In the genomic region with DNA sequence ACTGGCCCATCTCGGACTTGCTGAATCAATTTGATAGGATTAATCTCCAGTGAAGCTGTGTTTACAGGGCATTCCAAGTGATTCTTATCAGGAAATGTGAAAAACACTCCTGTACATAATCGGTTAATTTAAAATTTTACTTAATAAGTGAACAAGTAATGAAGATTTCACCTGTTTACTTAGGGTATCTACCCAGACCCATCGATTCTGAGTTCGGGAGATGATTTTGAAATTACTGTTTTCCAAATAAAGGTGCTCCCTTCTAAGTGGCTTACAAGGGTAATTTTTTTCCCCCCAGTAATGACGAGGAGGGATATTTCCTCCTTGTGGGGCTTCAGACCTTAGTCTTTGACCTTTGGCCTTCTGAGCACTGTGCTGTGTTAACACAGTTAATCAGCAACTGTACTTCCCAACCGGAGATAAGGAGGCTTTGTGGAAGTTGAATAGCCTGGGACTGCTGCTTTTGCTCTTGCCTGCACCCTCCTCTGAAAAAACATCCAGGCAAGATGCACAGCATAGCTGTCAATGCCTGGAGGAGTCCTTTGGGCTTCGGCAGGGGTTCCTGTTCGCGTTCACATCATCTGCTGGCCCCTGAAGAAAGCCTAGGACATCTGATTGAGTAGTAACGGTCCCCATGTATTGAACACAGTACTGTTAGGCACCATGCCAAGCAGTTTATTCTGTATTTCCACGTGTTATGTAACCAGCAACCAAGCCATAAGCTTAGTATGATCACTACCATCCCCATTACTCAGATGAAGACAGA, we compare ENCODE assay signal across 1 cellular context.
A peak's percentile ranks its signal among the peaks of the same experiment; 100 is the strongest.
TF ChIP-seq lines count a peak whose summit lies in the region.

No MANE protein-coding gene starts in this region.

TF ChIP-seq in HepG2, 621 proteins besides CTCF, POLR2A, EP300 and RAD21 (continued from another document and continues in another):
- TF ChIP-seq ZNF501 (CRISPR knock-in tag; IDR thresholded peaks at IDR 0.05) (0 out of 2 replicates have a peak, but pooled peaks have one; percentile 18), NPAS2 (CRISPR knock-in tag; IDR thresholded peaks at IDR 0.05; ENCODE audit: borderline replicate concordance) (no peak), ETV6 (CRISPR knock-in tag; conservative IDR thresholded peaks at IDR 0.05) (no peak), ZNF788 (CRISPR knock-in tag; IDR thresholded peaks at IDR 0.05; ENCODE audit: borderline replicate concordance) (peak; percentile 82; the same call in 1 of the 2 replicates), RBM22 (optimal IDR thresholded peaks at IDR 0.05; ENCODE audit: low read length) (peak; percentile 88), ZNF263 (CRISPR knock-in tag; IDR thresholded peaks at IDR 0.05) (peak; percentile 81), PRMT3 (CRISPR knock-in tag; IDR thresholded peaks at IDR 0.05; ENCODE audit: borderline replicate concordance, low read depth) (no peak), TCF7 (IDR thresholded peaks at IDR 0.05; ENCODE audit: low read depth) (peak; percentile 29; the same call in 1 of the 2 replicates), SNRNP70 (IDR thresholded peaks at IDR 0.05; ENCODE audit: low read depth, low read length) (no peak), GABPA (IDR thresholded peaks at IDR 0.05; ENCODE audit: low read depth, low read length) (no peak), GABPA (CRISPR knock-in tag; IDR thresholded peaks at IDR 0.05; ENCODE audit: low read depth) (peak; percentile 23; the same call in 1 of the 2 replicates), NRL (CRISPR knock-in tag; IDR thresholded peaks at IDR 0.05; ENCODE audit: borderline replicate concordance) (no peak), ONECUT2 (CRISPR knock-in tag; IDR thresholded peaks at IDR 0.05) (no peak; the same call in 1 of the 2 replicates), SP5 (CRISPR knock-in tag; IDR thresholded peaks at IDR 0.05; ENCODE audit: borderline replicate concordance, low read depth) (0 out of 2 replicates have a peak, but pooled peaks have one; percentile 25), ZNF577 (CRISPR knock-in tag; IDR thresholded peaks at IDR 0.05; ENCODE audit: borderline replicate concordance, low read depth) (no peak), RCOR2 (CRISPR knock-in tag; IDR thresholded peaks at IDR 0.05) (peak; percentile 53; the same call in 1 of the 2 replicates), ZNF292 (CRISPR knock-in tag; IDR thresholded peaks at IDR 0.05; ENCODE audit: borderline replicate concordance, low read depth) (no peak), FLYWCH1 (CRISPR knock-in tag; IDR thresholded peaks at IDR 0.05) (no peak), ZNF264 (CRISPR knock-in tag; IDR thresholded peaks at IDR 0.05) (peak; percentile 61)
- TF ChIP-seq, protein P1, sequence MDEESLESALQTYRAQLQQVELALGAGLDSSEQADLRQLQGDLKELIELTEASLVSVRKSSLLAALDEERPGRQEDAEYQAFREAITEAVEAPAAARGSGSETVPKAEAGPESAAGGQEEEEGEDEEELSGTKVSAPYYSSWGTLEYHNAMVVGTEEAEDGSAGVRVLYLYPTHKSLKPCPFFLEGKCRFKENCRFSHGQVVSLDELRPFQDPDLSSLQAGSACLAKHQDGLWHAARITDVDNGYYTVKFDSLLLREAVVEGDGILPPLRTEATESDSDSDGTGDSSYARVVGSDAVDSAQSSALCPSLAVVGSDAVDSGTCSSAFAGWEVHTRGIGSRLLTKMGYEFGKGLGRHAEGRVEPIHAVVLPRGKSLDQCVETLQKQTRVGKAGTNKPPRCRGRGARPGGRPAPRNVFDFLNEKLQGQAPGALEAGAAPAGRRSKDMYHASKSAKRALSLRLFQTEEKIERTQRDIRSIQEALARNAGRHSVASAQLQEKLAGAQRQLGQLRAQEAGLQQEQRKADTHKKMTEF (CRISPR knock-in tag; IDR thresholded peaks at IDR 0.05), result peak; percentile 30; the same call in 1 of the 2 replicates
- TF ChIP-seq, protein P2, sequence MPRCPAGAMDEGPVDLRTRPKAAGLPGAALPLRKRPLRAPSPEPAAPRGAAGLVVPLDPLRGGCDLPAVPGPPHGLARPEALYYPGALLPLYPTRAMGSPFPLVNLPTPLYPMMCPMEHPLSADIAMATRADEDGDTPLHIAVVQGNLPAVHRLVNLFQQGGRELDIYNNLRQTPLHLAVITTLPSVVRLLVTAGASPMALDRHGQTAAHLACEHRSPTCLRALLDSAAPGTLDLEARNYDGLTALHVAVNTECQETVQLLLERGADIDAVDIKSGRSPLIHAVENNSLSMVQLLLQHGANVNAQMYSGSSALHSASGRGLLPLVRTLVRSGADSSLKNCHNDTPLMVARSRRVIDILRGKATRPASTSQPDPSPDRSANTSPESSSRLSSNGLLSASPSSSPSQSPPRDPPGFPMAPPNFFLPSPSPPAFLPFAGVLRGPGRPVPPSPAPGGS (CRISPR knock-in tag; IDR thresholded peaks at IDR 0.05), result no peak
- TF ChIP-seq, protein P3, sequence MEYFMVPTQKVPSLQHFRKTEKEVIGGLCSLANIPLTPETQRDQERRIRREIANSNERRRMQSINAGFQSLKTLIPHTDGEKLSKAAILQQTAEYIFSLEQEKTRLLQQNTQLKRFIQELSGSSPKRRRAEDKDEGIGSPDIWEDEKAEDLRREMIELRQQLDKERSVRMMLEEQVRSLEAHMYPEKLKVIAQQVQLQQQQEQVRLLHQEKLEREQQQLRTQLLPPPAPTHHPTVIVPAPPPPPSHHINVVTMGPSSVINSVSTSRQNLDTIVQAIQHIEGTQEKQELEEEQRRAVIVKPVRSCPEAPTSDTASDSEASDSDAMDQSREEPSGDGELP (IDR thresholded peaks at IDR 0.05; ENCODE audit: borderline replicate concordance, low read depth), result peak; percentile 51; the same call in 1 of the 2 replicates
- TF ChIP-seq, protein P4, sequence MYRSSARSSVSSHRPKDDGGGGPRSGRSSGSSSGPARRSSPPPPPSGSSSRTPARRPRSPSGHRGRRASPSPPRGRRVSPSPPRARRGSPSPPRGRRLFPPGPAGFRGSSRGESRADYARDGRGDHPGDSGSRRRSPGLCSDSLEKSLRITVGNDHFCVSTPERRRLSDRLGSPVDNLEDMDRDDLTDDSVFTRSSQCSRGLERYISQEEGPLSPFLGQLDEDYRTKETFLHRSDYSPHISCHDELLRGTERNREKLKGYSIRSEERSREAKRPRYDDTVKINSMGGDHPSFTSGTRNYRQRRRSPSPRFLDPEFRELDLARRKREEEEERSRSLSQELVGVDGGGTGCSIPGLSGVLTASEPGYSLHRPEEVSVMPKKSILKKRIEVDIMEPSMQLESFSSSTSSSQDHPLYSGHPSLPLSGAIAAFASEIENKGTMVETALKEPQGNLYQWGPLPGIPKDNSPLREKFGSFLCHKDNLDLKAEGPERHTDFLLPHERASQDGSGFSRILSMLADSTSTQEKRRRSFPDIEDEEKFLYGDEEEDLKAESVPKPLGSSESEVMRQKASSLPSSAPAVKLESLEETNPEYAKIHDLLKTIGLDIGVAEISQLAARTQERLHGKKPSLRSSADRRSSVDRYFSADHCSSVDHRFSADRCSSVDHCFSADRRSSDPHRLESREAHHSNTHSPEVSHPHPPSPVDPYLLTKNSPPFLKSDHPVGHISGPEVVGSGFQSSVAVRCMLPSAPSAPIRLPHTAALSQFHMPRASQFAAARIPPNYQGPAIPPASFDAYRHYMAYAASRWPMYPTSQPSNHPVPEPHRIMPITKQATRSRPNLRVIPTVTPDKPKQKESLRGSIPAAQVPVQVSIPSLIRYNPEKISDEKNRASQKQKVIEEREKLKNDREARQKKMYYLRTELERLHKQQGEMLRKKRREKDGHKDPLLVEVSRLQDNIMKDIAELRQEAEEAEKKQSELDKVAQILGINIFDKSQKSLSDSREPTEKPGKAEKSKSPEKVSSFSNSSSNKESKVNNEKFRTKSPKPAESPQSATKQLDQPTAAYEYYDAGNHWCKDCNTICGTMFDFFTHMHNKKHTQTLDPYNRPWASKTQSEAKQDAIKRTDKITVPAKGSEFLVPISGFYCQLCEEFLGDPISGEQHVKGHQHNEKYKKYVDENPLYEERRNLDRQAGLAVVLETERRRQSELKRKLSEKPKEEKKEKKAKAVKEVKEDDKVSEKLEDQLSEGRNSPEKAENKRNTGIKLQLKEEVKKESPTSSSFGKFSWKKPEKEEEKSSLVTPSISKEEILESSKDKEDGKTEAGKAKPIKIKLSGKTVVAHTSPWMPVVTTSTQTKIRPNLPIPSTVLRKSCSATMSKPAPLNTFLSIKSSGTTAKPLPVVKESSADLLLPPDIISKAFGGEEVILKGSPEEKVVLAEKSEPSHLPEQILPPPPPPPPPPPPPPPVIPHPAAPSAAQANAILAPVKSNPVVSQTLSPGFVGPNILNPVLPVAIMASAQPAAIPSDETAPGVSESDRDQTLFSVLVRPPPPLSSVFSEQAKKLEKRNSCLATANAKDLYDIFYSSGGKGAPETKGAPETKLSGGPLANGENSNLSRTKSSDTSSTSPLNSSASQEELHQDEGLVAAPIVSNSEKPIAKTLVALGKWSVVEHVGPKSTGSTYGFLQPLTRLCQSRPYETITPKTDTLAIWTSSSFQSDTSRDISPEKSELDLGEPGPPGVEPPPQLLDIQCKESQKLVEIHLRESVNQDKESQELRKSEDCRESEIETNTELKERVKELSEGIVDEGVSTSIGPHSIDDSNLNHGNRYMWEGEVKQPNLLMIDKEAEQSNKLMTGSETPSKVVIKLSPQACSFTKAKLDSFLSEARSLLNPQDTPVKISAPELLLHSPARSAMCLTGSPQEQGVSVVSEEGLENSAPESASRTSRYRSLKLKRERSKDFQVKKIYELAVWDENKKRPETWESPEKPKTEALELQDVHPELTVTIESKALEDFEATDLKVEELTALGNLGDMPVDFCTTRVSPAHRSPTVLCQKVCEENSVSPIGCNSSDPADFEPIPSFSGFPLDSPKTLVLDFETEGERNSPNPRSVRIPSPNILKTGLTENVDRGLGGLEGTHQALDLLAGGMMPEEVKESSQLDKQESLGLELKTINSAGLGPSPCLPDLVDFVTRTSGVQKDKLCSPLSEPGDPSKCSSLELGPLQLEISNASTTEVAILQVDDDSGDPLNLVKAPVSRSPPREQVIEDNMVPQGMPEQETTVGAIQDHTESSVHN (CRISPR knock-in tag; IDR thresholded peaks at IDR 0.05), result no peak
- TF ChIP-seq, protein P5, sequence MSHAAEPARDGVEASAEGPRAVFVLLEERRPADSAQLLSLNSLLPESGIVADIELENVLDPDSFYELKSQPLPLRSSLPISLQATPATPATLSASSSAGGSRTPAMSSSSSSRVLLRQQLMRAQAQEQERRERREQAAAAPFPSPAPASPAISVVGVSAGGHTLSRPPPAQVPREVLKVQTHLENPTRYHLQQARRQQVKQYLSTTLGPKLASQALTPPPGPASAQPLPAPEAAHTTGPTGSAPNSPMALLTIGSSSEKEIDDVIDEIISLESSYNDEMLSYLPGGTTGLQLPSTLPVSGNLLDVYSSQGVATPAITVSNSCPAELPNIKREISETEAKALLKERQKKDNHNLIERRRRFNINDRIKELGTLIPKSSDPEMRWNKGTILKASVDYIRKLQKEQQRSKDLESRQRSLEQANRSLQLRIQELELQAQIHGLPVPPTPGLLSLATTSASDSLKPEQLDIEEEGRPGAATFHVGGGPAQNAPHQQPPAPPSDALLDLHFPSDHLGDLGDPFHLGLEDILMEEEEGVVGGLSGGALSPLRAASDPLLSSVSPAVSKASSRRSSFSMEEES (CRISPR knock-in tag; IDR thresholded peaks at IDR 0.05), result no peak
- TF ChIP-seq, protein P6, sequence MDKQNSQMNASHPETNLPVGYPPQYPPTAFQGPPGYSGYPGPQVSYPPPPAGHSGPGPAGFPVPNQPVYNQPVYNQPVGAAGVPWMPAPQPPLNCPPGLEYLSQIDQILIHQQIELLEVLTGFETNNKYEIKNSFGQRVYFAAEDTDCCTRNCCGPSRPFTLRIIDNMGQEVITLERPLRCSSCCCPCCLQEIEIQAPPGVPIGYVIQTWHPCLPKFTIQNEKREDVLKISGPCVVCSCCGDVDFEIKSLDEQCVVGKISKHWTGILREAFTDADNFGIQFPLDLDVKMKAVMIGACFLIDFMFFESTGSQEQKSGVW (CRISPR knock-in tag; IDR thresholded peaks at IDR 0.05; ENCODE audit: borderline replicate concordance), result no peak
- TF ChIP-seq, protein P7, sequence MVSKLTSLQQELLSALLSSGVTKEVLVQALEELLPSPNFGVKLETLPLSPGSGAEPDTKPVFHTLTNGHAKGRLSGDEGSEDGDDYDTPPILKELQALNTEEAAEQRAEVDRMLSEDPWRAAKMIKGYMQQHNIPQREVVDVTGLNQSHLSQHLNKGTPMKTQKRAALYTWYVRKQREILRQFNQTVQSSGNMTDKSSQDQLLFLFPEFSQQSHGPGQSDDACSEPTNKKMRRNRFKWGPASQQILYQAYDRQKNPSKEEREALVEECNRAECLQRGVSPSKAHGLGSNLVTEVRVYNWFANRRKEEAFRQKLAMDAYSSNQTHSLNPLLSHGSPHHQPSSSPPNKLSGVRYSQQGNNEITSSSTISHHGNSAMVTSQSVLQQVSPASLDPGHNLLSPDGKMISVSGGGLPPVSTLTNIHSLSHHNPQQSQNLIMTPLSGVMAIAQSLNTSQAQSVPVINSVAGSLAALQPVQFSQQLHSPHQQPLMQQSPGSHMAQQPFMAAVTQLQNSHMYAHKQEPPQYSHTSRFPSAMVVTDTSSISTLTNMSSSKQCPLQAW (CRISPR knock-in tag; IDR thresholded peaks at IDR 0.05), result peak; percentile 76
- TF ChIP-seq, protein P8, sequence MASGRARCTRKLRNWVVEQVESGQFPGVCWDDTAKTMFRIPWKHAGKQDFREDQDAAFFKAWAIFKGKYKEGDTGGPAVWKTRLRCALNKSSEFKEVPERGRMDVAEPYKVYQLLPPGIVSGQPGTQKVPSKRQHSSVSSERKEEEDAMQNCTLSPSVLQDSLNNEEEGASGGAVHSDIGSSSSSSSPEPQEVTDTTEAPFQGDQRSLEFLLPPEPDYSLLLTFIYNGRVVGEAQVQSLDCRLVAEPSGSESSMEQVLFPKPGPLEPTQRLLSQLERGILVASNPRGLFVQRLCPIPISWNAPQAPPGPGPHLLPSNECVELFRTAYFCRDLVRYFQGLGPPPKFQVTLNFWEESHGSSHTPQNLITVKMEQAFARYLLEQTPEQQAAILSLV (CRISPR knock-in tag; IDR thresholded peaks at IDR 0.05; ENCODE audit: borderline replicate concordance), result no peak
- TF ChIP-seq, protein P9, sequence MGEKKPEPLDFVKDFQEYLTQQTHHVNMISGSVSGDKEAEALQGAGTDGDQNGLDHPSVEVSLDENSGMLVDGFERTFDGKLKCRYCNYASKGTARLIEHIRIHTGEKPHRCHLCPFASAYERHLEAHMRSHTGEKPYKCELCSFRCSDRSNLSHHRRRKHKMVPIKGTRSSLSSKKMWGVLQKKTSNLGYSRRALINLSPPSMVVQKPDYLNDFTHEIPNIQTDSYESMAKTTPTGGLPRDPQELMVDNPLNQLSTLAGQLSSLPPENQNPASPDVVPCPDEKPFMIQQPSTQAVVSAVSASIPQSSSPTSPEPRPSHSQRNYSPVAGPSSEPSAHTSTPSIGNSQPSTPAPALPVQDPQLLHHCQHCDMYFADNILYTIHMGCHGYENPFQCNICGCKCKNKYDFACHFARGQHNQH (CRISPR knock-in tag; IDR thresholded peaks at IDR 0.05), result peak; percentile 89
